1 cellular context compared by ENCODE assay signal in the genomic region with DNA sequence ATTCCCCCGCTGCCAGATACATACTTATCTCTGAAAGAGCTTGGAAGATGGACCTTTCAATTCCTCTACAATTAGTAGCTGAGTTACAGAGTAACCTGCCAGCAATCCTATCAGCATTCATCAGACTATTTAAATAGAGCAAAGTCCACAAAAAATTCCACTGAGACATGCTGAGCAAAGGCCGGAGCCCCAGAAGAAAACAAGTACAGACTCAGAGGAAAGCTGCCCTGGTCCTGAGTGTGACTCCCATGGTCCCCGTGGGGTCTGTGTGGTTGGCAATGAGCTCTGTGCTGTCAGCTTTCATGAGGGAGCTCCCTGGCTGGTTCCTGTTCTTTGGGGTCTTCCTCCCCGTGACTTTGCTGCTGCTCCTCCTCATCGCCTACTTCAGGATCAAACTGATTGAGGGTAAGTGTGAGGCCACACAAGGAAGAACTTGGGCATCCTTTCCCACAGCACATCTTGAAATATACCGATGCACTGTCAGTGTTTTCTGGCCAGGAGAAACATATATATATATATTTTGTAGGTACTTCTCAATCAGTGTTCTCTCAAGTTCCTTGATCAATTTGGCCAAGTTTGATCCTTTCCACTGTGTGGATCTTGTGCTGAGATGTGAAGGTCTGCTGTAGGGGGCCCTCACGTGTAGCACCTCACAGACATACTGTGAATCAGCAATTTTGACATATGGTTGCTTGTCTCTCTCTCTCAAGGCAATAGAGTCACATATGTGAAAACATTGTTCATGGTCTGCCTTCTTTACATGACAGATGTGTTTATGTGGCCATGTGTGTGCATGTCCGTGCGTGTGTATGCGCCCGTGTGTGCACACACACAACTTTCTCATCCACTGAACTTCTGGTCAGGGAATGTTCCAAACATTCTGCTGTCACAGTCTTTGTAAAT.
TF ChIP-seq lines count a peak whose summit lies in the region.

SMLR1 (plus strand) TSS at position 160 of the 903 bp plus-strand sequence; CDS start at position 168, 8 bp downstream.

TF ChIP-seq in GM23338, 12 proteins besides CTCF, POLR2A, EP300 and RAD21 (continued from another document):
- TF ChIP-seq, protein P1, sequence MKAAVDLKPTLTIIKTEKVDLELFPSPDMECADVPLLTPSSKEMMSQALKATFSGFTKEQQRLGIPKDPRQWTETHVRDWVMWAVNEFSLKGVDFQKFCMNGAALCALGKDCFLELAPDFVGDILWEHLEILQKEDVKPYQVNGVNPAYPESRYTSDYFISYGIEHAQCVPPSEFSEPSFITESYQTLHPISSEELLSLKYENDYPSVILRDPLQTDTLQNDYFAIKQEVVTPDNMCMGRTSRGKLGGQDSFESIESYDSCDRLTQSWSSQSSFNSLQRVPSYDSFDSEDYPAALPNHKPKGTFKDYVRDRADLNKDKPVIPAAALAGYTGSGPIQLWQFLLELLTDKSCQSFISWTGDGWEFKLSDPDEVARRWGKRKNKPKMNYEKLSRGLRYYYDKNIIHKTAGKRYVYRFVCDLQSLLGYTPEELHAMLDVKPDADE (IDR thresholded peaks at IDR 0.05): no peak
- TF ChIP-seq POLR2AphosphoS5 (IDR thresholded peaks at IDR 0.05; ENCODE audit: low read depth) (no peak), ZNF114 (CRISPR knock-in tag; IDR thresholded peaks at IDR 0.05) (no peak), EZH2phosphoT487 (IDR thresholded peaks at IDR 0.05; ENCODE audit: unreplicated experiment) (no peak)
- TF ChIP-seq, protein P2, sequence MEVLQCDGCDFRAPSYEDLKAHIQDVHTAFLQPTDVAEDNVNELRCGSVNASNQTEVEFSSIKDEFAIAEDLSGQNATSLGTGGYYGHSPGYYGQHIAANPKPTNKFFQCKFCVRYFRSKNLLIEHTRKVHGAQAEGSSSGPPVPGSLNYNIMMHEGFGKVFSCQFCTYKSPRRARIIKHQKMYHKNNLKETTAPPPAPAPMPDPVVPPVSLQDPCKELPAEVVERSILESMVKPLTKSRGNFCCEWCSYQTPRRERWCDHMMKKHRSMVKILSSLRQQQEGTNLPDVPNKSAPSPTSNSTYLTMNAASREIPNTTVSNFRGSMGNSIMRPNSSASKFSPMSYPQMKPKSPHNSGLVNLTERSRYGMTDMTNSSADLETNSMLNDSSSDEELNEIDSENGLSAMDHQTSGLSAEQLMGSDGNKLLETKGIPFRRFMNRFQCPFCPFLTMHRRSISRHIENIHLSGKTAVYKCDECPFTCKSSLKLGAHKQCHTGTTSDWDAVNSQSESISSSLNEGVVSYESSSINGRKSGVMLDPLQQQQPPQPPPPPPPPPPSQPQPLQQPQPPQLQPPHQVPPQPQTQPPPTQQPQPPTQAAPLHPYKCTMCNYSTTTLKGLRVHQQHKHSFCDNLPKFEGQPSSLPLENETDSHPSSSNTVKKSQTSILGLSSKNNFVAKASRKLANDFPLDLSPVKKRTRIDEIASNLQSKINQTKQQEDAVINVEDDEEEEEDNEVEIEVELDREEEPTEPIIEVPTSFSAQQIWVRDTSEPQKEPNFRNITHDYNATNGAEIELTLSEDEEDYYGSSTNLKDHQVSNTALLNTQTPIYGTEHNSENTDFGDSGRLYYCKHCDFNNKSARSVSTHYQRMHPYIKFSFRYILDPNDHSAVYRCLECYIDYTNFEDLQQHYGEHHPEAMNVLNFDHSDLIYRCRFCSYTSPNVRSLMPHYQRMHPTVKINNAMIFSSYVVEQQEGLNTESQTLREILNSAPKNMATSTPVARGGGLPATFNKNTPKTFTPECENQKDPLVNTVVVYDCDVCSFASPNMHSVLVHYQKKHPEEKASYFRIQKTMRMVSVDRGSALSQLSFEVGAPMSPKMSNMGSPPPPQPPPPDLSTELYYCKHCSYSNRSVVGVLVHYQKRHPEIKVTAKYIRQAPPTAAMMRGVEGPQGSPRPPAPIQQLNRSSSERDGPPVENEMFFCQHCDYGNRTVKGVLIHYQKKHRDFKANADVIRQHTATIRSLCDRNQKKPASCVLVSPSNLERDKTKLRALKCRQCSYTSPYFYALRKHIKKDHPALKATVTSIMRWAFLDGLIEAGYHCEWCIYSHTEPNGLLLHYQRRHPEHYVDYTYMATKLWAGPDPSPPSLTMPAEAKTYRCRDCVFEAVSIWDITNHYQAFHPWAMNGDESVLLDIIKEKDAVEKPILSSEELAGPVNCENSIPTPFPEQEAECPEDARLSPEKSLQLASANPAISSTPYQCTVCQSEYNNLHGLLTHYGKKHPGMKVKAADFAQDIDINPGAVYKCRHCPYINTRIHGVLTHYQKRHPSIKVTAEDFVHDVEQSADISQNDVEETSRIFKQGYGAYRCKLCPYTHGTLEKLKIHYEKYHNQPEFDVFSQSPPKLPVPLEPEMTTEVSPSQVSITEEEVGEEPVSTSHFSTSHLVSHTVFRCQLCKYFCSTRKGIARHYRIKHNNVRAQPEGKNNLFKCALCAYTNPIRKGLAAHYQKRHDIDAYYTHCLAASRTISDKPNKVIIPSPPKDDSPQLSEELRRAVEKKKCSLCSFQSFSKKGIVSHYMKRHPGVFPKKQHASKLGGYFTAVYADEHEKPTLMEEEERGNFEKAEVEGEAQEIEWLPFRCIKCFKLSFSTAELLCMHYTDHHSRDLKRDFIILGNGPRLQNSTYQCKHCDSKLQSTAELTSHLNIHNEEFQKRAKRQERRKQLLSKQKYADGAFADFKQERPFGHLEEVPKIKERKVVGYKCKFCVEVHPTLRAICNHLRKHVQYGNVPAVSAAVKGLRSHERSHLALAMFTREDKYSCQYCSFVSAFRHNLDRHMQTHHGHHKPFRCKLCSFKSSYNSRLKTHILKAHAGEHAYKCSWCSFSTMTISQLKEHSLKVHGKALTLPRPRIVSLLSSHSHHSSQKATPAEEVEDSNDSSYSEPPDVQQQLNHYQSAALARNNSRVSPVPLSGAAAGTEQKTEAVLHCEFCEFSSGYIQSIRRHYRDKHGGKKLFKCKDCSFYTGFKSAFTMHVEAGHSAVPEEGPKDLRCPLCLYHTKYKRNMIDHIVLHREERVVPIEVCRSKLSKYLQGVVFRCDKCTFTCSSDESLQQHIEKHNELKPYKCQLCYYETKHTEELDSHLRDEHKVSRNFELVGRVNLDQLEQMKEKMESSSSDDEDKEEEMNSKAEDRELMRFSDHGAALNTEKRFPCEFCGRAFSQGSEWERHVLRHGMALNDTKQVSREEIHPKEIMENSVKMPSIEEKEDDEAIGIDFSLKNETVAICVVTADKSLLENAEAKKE (CRISPR knock-in tag; IDR thresholded peaks at IDR 0.05): no peak
